In genomic region chr5:84383296-84383815, GRCh38 we compare ENCODE assay signal across 7 cellular contexts. TPM values are rescaled to one million over a fixed set of nuclear protein-coding genes. Genes with fewer than 3 reads are reported as not detected.
DNase-seq lines count a peak whose midpoint lies in the region; ATAC-seq and TF ChIP-seq lines count a peak whose summit lies in the region.

No MANE protein-coding gene starts in this region.

- H3K4me3 ChIP-seq in NT2/D1 (ENCODE audit: insufficient read length, low read depth) (peak overlapping the region; percentile 61), ectodermal cell (ENCODE audit: insufficient read depth, low read depth, low read length) (peak overlapping the region; percentile 61), mucosa of rectum (ENCODE audit: low read length in 2 of 2) (peak overlapping the region; percentile 81 to 96), thoracic aorta (peak overlapping the region; percentile 91)

- H3K27me3 ChIP-seq in NT2/D1 (ENCODE audit: insufficient read depth, insufficient read length), result peaks cover 44% of the 10 kb centered on the region
- H3K27me3 ChIP-seq in ectodermal cell (ENCODE audit: control insufficient read depth, insufficient read depth, low read length, poor library complexity, severe bottlenecking), result peaks cover 53% of the 10 kb centered on the region
- H3K27me3 ChIP-seq in mucosa of rectum (ENCODE audit: control insufficient read depth in 2 of 2, insufficient read depth in 2 of 2, low read length in 2 of 2), result peaks cover 0 to 6% of the 10 kb centered on the region in 2 donors
- H3K27me3 ChIP-seq in thoracic aorta (replicated peaks; ENCODE audit: insufficient read depth), result no peaks in the 10 kb centered on the region

- no peaks in the 10 kb centered on the region for H3K4me1 ChIP-seq in NT2/D1 (ENCODE audit: insufficient read depth, insufficient read length)
- peaks cover 4% of the 10 kb centered on the region for H3K4me1 ChIP-seq in ectodermal cell (ENCODE audit: control insufficient read depth, insufficient read depth, low read length)
- H3K4me1 ChIP-seq in mucosa of rectum (ENCODE audit: control insufficient read depth in 2 of 2, insufficient read depth in 2 of 2, low read length in 2 of 2), result peaks cover 3 to 21% of the 10 kb centered on the region in 2 donors
- peaks cover 0 to 24% of the 10 kb centered on the region in 2 donors for H3K4me1 ChIP-seq in thoracic aorta (ENCODE audit: control insufficient read depth in 1 of 2, low read depth in 2 of 2)

- H3K9me3 ChIP-seq in NT2/D1 (ENCODE audit: insufficient read depth, low read length) (no peaks in the 10 kb centered on the region), ectodermal cell (ENCODE audit: control insufficient read depth, low read length) (no peaks in the 10 kb centered on the region), mucosa of rectum (ENCODE audit: control insufficient read depth in 2 of 2, low read length in 2 of 2) (no peaks in the 10 kb centered on the region), thoracic aorta (no peaks in the 10 kb centered on the region)

- 0 to 1% methylated on average over 25 of the region's 26 CpGs for WGBS in ectodermal cell, 2 experiments

- no peaks in the 10 kb centered on the region for H3K36me3 ChIP-seq in NT2/D1 (ENCODE audit: insufficient read depth, insufficient read length, low read length)
- no peaks in the 10 kb centered on the region for H3K36me3 ChIP-seq in ectodermal cell (ENCODE audit: control insufficient read depth, insufficient read depth, low read length)
- no peaks in the 10 kb centered on the region for H3K36me3 ChIP-seq in mucosa of rectum (ENCODE audit: control insufficient read depth in 2 of 2, insufficient read depth in 2 of 2, low read length in 2 of 2)
- no peaks in the 10 kb centered on the region for H3K36me3 ChIP-seq in thoracic aorta

- ATAC-seq in thoracic aorta (ENCODE audit: insufficient number of reproducible peaks, low FRiP score, low read depth) (no peak), GM18858 (IDR thresholded peaks at IDR 0.05; ENCODE audit: unreplicated experiment) (no peak)

- H3K9ac ChIP-seq in NT2/D1 (ENCODE audit: insufficient read length, low read depth) (peak overlapping the region; percentile 61), mucosa of rectum (ENCODE audit: low read depth in 1 of 2, low read length in 2 of 2) (peak overlapping the region; percentile 74 to 86)

- H3K27ac ChIP-seq in ectodermal cell (ENCODE audit: insufficient read depth, low read depth, low read length, poor library complexity, severe bottlenecking) (no peak overlapping the region), mucosa of rectum (ENCODE audit: low read depth in 2 of 2, low read length in 2 of 2) (peak overlapping the region; percentile 87 to 95), thoracic aorta (peak overlapping the region; percentile 89 to 96)

- DNase-seq in NT2/D1 (ENCODE audit: low read depth, low spot score) (no peak), thoracic aorta (ENCODE audit: low spot score) (no peak), GM03348 (ENCODE audit: low spot score) (no peak), occipital lobe (lab: John Stamatoyannopoulos, UW) (no peak)

- TF ChIP-seq CTCF in thoracic aorta (IDR thresholded peaks at IDR 0.05), result no peak

RNA-seq across cellular contexts. Expression of gene EDIL3, which starts 1.3 kb away (rescaled TPM):
- 9.5 TPM for polyA plus RNA-seq in ectodermal cell (2013, experiment 1 of 4)
- polyA plus RNA-seq in ectodermal cell (2013, experiment 2 of 4), result 12.8 TPM
- 9.9 TPM for polyA plus RNA-seq in ectodermal cell (2013, experiment 3 of 4)
- 12.3 TPM for polyA plus RNA-seq in ectodermal cell (2013, experiment 4 of 4)
- total RNA-seq in thoracic aorta, result 100 to 1,000 TPM; 157 to 170 TPM
- total RNA-seq in occipital lobe, result 78.0 TPM
